1 cellular context compared by ENCODE assay signal in genomic region chr3:106913966-106914365, GRCh38.
TF ChIP-seq lines count a peak whose summit lies in the region.

No MANE protein-coding gene starts in this region.

TF ChIP-seq in GM23338, 12 proteins besides CTCF, POLR2A, EP300 and RAD21 (continued from another document):
- no peak for TF ChIP-seq ZNF462 (CRISPR knock-in tag; IDR thresholded peaks at IDR 0.05)
- TF ChIP-seq, protein P1, sequence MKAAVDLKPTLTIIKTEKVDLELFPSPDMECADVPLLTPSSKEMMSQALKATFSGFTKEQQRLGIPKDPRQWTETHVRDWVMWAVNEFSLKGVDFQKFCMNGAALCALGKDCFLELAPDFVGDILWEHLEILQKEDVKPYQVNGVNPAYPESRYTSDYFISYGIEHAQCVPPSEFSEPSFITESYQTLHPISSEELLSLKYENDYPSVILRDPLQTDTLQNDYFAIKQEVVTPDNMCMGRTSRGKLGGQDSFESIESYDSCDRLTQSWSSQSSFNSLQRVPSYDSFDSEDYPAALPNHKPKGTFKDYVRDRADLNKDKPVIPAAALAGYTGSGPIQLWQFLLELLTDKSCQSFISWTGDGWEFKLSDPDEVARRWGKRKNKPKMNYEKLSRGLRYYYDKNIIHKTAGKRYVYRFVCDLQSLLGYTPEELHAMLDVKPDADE (IDR thresholded peaks at IDR 0.05), result no peak
